ENCODE assay signal across 12 cellular contexts in the genomic region with DNA sequence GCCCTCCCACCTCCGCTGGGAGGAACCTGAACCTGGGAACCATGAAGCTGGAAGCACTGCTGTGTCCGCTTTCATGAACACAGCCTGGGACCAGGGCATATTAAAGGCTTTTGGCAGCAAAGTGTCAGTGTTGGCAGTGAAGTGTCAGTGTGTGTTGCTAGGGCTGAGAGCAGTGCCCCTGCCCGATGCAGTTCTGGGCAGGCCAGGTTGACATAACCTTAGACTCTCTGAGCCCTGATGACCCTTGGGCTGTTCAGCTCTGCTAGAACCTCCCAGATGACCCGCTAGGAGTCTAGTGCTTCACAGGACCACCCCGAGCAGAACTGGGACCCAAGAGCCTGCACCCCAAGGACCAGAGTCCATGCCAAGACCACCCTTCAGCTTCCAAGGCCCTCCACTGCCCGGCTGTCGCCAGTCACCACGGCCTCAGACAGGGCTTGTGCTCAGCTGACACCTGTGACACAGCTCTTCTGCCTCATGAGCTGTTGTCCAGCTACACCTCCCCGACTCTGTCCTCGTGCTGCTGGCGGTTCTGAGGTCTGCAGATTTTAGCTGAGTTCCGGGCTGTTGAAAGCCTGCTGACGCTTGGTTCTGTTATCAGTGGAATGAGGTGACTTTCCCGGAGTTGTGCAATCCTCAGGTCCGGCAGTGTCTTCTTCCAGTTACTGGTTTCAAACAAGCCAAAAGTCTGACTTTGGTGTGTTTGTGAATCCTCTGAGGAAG. TPM values are rescaled to one million over a fixed set of nuclear protein-coding genes. Genes with fewer than 3 reads are reported as not detected.
A peak's percentile ranks its signal among the peaks of the same experiment; 100 is the strongest.
DNase-seq lines count a peak whose midpoint lies in the region; ATAC-seq, FAIRE-seq and TF ChIP-seq lines count a peak whose summit lies in the region.
"Not testable (repeated sequence)": the region's sequence is repeated elsewhere in the genome, so short reads cannot be mapped to it uniquely, and the experiment has no call there.
"Had no signal": no experiment of that assay in that cellular context is flagged by ENCODE, and none has a peak within 500 bp of the region (broad histone marks: within the 10 kb centered on the region; RNA-seq: fewer than 3 reads in every experiment).

No MANE protein-coding gene starts in this region.

- in situ Hi-C loops in HepG2 (cut with HindIII; ENCODE audit: extremely low pct_ligation_motif_present, low pct_unique_long_range_greater_than_20kb), result not testable (repeated sequence)

- ATAC-seq in body of pancreas (peak; percentile 63), Right ventricle myocardium inferior (peak; percentile 58), heart right ventricle (peak in 6 of 8 donors; percentile 9 to 59 (median 34)), right cardiac atrium (peak; percentile 51 to 67), HepG2 (peak; percentile 79), sciatic nerve (peak; percentile 46)
- peak; percentile 31 for ATAC-seq in naive thymus-derived CD4-positive, alpha-beta T cell

- not testable (repeated sequence) for H3K36me3 Mint-ChIP-seq in naive thymus-derived CD4-positive, alpha-beta T cell

- not testable (repeated sequence) for TF ChIP-seq EP300 in HepG2 (IDR thresholded peaks at IDR 0.05; ENCODE audit: low read depth in 2 of 2, low read length in 2 of 2); HepG2 (CRISPR knock-in tag; IDR thresholded peaks at IDR 0.05; ENCODE audit: borderline replicate concordance)

- not testable (repeated sequence) for H3K27ac ChIP-seq in body of pancreas; heart right ventricle; right cardiac atrium (ENCODE audit: low read length); HepG2 (ENCODE audit: extremely low read length, insufficient read depth, low read length); naive thymus-derived CD4-positive, alpha-beta T cell (ENCODE audit: low read depth, low read length)

- H3K4me1 ChIP-seq in body of pancreas; heart right ventricle; right cardiac atrium (ENCODE audit: control insufficient read depth, insufficient read depth, low read length); naive thymus-derived CD4-positive, alpha-beta T cell (ENCODE audit: control insufficient read depth in 2 of 2, insufficient read depth in 2 of 2, low read length in 2 of 2): not testable (repeated sequence)
- H3K4me1 ChIP-seq in HepG2 (ENCODE audit: insufficient read depth, low read length), result peaks cover 31% of the 10 kb centered on the region

- H3K4me1 Mint-ChIP-seq in naive thymus-derived CD4-positive, alpha-beta T cell, result peaks cover 0 to 11% (median 9%) of the 10 kb centered on the region in 7 donors

- H2AFZ ChIP-seq in HepG2 (ENCODE audit: low read length), result not testable (repeated sequence)

- not testable (repeated sequence) for DNase-seq in body of pancreas; Right ventricle myocardium inferior (ENCODE audit: missing footprints); heart right ventricle; right cardiac atrium; HepG2 (ENCODE audit: low spot score); naive thymus-derived CD4-positive, alpha-beta T cell; sciatic nerve (ENCODE audit: low spot score)

- not testable (repeated sequence) for H3K9ac ChIP-seq in HepG2 (ENCODE audit: insufficient read depth, low read depth, low read length)

- not testable (repeated sequence) for H3K4me2 ChIP-seq in HepG2 (ENCODE audit: low read depth, low read length)

- not testable (repeated sequence) for H3K27me3 Mint-ChIP-seq in naive thymus-derived CD4-positive, alpha-beta T cell

- not testable (repeated sequence) for BruUV-seq in HepG2 (replicated peaks; lab: Mats Ljungman, UMichigan)

- H3K79me2 ChIP-seq in HepG2 (ENCODE audit: insufficient read depth, low read length), result not testable (repeated sequence)

- intact Hi-C loops in body of pancreas (cut with DNase I); Right ventricle myocardium inferior (cut with DNase I); heart right ventricle (cut with DNase I); right cardiac atrium (cut with DNase I); HepG2 (cut with micrococcal nuclease; ENCODE audit: unreplicated experiment); naive thymus-derived CD4-positive, alpha-beta T cell (cut with micrococcal nuclease); sciatic nerve (cut with DNase I): not testable (repeated sequence)

- TF ChIP-seq RAD21 in HepG2 (CRISPR knock-in tag; IDR thresholded peaks at IDR 0.05), result not testable (repeated sequence)

- not testable (repeated sequence) for H3K9me3 Mint-ChIP-seq in naive thymus-derived CD4-positive, alpha-beta T cell

- H3K27ac Mint-ChIP-seq in naive thymus-derived CD4-positive, alpha-beta T cell, result not testable (repeated sequence)

- CTCF ChIA-PET in HepG2 (lab: Yijun Ruan, JAX; ENCODE audit: low intra/inter-chr PET ratio, low total read pairs); naive thymus-derived CD4-positive, alpha-beta T cell (lab: Charles Lee): not testable (repeated sequence)

- not testable (repeated sequence) for H3K9me3 ChIP-seq in body of pancreas; heart right ventricle; right cardiac atrium (ENCODE audit: control insufficient read depth, low read length); HepG2 (ENCODE audit: low read length); naive thymus-derived CD4-positive, alpha-beta T cell (ENCODE audit: control insufficient read depth in 2 of 3, low read length in 3 of 3)

- not testable (repeated sequence) for TF ChIP-seq POLR2A in body of pancreas (IDR thresholded peaks at IDR 0.05); HepG2 (IDR thresholded peaks at IDR 0.05; ENCODE audit: insufficient read depth in 1 of 2, low read depth in 2 of 2, low read length in 2 of 2)

- H3K4me3 ChIP-seq in body of pancreas; heart right ventricle; right cardiac atrium (ENCODE audit: low read length); HepG2 (replicated peaks in 1 of 3; ENCODE audit: insufficient read depth in 1 of 3, low read depth in 2 of 3, low read length in 3 of 3); naive thymus-derived CD4-positive, alpha-beta T cell (ENCODE audit: low read length): not testable (repeated sequence)

- FAIRE-seq in HepG2 (lab: Jason Lieb, UNC), result peak; percentile 100

- not testable (repeated sequence) for H3K4me3 Mint-ChIP-seq in naive thymus-derived CD4-positive, alpha-beta T cell

- not testable (repeated sequence) for TF ChIP-seq CTCF in body of pancreas (IDR thresholded peaks at IDR 0.05); heart right ventricle (IDR thresholded peaks at IDR 0.05); HepG2 (CRISPR knock-in tag; IDR thresholded peaks at IDR 0.05)

- no CpG with 5 or more reads among the region's 15 CpGs for WGBS in body of pancreas, 2 donors
- WGBS in heart right ventricle, 2 donors, result no CpG with 5 or more reads among the region's 15 CpGs
- no CpG with 5 or more reads among the region's 15 CpGs for WGBS in right cardiac atrium
- no CpG with 5 or more reads among the region's 15 CpGs for WGBS in HepG2 (ENCODE audit: low lambda C conversion rate)

- H4K20me1 ChIP-seq in HepG2 (ENCODE audit: insufficient read depth, low read length), result not testable (repeated sequence)

- POLR2A ChIA-PET in HepG2 (lab: Yijun Ruan, JAX); naive thymus-derived CD4-positive, alpha-beta T cell (lab: Charles Lee): not testable (repeated sequence)

- not testable (repeated sequence) for H3K36me3 ChIP-seq in body of pancreas (replicated peaks in 1 of 2; ENCODE audit: insufficient read depth in 1 of 2, low read depth in 2 of 2); heart right ventricle; HepG2 (replicated peaks in 1 of 2; ENCODE audit: control insufficient read depth in 1 of 2, insufficient read depth in 2 of 2, low read length in 2 of 2); naive thymus-derived CD4-positive, alpha-beta T cell (ENCODE audit: control insufficient read depth in 2 of 3, insufficient read depth in 3 of 3, low read length in 3 of 3)

- not testable (repeated sequence) for H3K27me3 ChIP-seq in body of pancreas; heart right ventricle; right cardiac atrium (ENCODE audit: control insufficient read depth, insufficient read depth); HepG2 (ENCODE audit: control insufficient read depth in 1 of 2, insufficient read depth in 2 of 2, low read length in 2 of 2); naive thymus-derived CD4-positive, alpha-beta T cell (ENCODE audit: control insufficient read depth in 2 of 2, insufficient read depth in 2 of 2, low read length in 2 of 2)

RNA-seq across cellular contexts. Expression of a gene that starts 11.9 kb away (rescaled TPM):
- total RNA-seq in body of pancreas (10 to 100 TPM; 57.7 to 77.3 TPM), Right ventricle myocardium inferior (81.6 TPM), heart right ventricle (100 to 1,000 TPM in 2 of 10 donors, 10 to 100 TPM in 8; 32.6 to 357 (median 60.3) TPM), right cardiac atrium (100 to 1,000 TPM in 3 of 4 donors, 10 to 100 TPM in 1; 86.0 to 163 (median 139) TPM), HepG2 (2016; rRNA removed; fragmentation: Illumina TruSeq; extraction: Trizol) (67.2 and 167 TPM in 2 replicates), sciatic nerve (392 TPM)
- polyA plus RNA-seq in heart right ventricle (10 to 100 TPM; 33.8 to 72.6 TPM), right cardiac atrium (41.2 TPM), HepG2 (2011; rRNA removed) (538 and 944 TPM in 2 replicates)
- 15.2 and 17.8 TPM in 2 replicates for total RNA-seq in HepG2 (2016; cell fraction: cytosol; rRNA removed; fragmentation: Illumina TruSeq; extraction: Trizol; ENCODE audit: low read depth)
- total RNA-seq in HepG2 (2016; cell fraction: insoluble cytoplasmic fraction; rRNA removed; fragmentation: Illumina TruSeq; extraction: Trizol), result 44.6 and 177 TPM in 2 replicates
- total RNA-seq in HepG2 (2016; cell fraction: membrane; rRNA removed; fragmentation: Illumina TruSeq; extraction: Trizol), result 26.9 and 28.9 TPM in 2 replicates
- 179 and 223 TPM in 2 replicates for total RNA-seq in HepG2 (2016; cell fraction: nucleus; rRNA removed; fragmentation: Illumina TruSeq; extraction: Trizol)
- 514 and 816 TPM in 2 replicates for polyA plus RNA-seq in HepG2 (2011; cell fraction: cytosol; rRNA removed)
- polyA plus RNA-seq in HepG2 (2011; cell fraction: nucleus; rRNA removed), result 1,368 and 1,594 TPM in 2 replicates
- polyA plus RNA-seq in HepG2 (2012), result 355 and 757 TPM in 2 replicates
- 18.7 and 20.5 TPM in 2 replicates for polyA plus RNA-seq in HepG2 (2016; cell fraction: cytosol; fragmentation: Illumina TruSeq; extraction: Trizol; ENCODE audit: low read depth)
- polyA plus RNA-seq in HepG2 (2016; cell fraction: insoluble cytoplasmic fraction; fragmentation: Illumina TruSeq; extraction: Trizol; ENCODE audit: low read depth), result 84.4 and 122 TPM in 2 replicates
- polyA plus RNA-seq in HepG2 (2016; cell fraction: membrane; fragmentation: Illumina TruSeq; extraction: Trizol; ENCODE audit: low read depth), result 27.8 and 33.4 TPM in 2 replicates
- 512 and 561 TPM in 2 replicates for polyA plus RNA-seq in HepG2 (2016; cell fraction: nucleus; fragmentation: Illumina TruSeq; extraction: Trizol; ENCODE audit: insufficient read depth, low read depth)
- polyA minus RNA-seq in HepG2 (2011; rRNA and poly(A)+ RNA removed; ENCODE audit: low replicate concordance), result 2.7 and 435 TPM in 2 replicates
- 166 and 248 TPM in 2 replicates for polyA minus RNA-seq in HepG2 (2011; cell fraction: cytosol; rRNA and poly(A)+ RNA removed)
- polyA minus RNA-seq in HepG2 (2011; cell fraction: nucleus; rRNA and poly(A)+ RNA removed), result 281 and 393 TPM in 2 replicates
- total RNA-seq in naive thymus-derived CD4-positive, alpha-beta T cell, result 1 to 10 TPM; 3.2 to 8.5 (median 8.0) TPM
- under 1 TPM in 1 of 2 donors, not detected in 1; 0.59 TPM for polyA plus RNA-seq in naive thymus-derived CD4-positive, alpha-beta T cell
- total RNA-seq: GM23338 had no signal

RNA-seq across cellular contexts. Expression of a gene that starts 20.9 kb away (rescaled TPM):
- total RNA-seq in body of pancreas, result 10 to 100 TPM; 60.3 to 65.9 TPM
- 92.1 TPM for total RNA-seq in Right ventricle myocardium inferior
- 100 to 1,000 TPM in 2 of 10 donors, 10 to 100 TPM in 8; 35.4 to 367 (median 60.7) TPM for total RNA-seq in heart right ventricle
- 10 to 100 TPM; 30.1 to 36.9 TPM for polyA plus RNA-seq in heart right ventricle
- total RNA-seq in right cardiac atrium, result 100 to 1,000 TPM in 3 of 4 donors, 10 to 100 TPM in 1; 91.0 to 154 (median 139) TPM
- 40.7 TPM for polyA plus RNA-seq in right cardiac atrium
- total RNA-seq in HepG2 (2016; rRNA removed; fragmentation: Illumina TruSeq; extraction: Trizol), result 73.0 and 165 TPM in 2 replicates
- total RNA-seq in HepG2 (2016; cell fraction: cytosol; rRNA removed; fragmentation: Illumina TruSeq; extraction: Trizol; ENCODE audit: low read depth), result 12.9 and 15.6 TPM in 2 replicates
- 48.4 and 166 TPM in 2 replicates for total RNA-seq in HepG2 (2016; cell fraction: insoluble cytoplasmic fraction; rRNA removed; fragmentation: Illumina TruSeq; extraction: Trizol)
- total RNA-seq in HepG2 (2016; cell fraction: membrane; rRNA removed; fragmentation: Illumina TruSeq; extraction: Trizol), result 23.4 and 27.0 TPM in 2 replicates
- total RNA-seq in HepG2 (2016; cell fraction: nucleus; rRNA removed; fragmentation: Illumina TruSeq; extraction: Trizol), result 212 and 258 TPM in 2 replicates
- 478 and 755 TPM in 2 replicates for polyA plus RNA-seq in HepG2 (2011; rRNA removed)
- polyA plus RNA-seq in HepG2 (2011; cell fraction: cytosol; rRNA removed), result 352 and 505 TPM in 2 replicates
- 1,207 and 1,448 TPM in 2 replicates for polyA plus RNA-seq in HepG2 (2011; cell fraction: nucleus; rRNA removed)
- 360 and 704 TPM in 2 replicates for polyA plus RNA-seq in HepG2 (2012)
- polyA plus RNA-seq in HepG2 (2016; cell fraction: cytosol; fragmentation: Illumina TruSeq; extraction: Trizol; ENCODE audit: low read depth), result 15.2 and 17.1 TPM in 2 replicates
- polyA plus RNA-seq in HepG2 (2016; cell fraction: insoluble cytoplasmic fraction; fragmentation: Illumina TruSeq; extraction: Trizol; ENCODE audit: low read depth), result 70.0 and 102 TPM in 2 replicates
- polyA plus RNA-seq in HepG2 (2016; cell fraction: membrane; fragmentation: Illumina TruSeq; extraction: Trizol; ENCODE audit: low read depth), result 17.2 and 22.6 TPM in 2 replicates
- polyA plus RNA-seq in HepG2 (2016; cell fraction: nucleus; fragmentation: Illumina TruSeq; extraction: Trizol; ENCODE audit: insufficient read depth, low read depth), result 542 and 543 TPM in 2 replicates
- polyA minus RNA-seq in HepG2 (2011; rRNA and poly(A)+ RNA removed; ENCODE audit: low replicate concordance), result 4.0 and 407 TPM in 2 replicates
- 168 and 210 TPM in 2 replicates for polyA minus RNA-seq in HepG2 (2011; cell fraction: cytosol; rRNA and poly(A)+ RNA removed)
- 349 and 437 TPM in 2 replicates for polyA minus RNA-seq in HepG2 (2011; cell fraction: nucleus; rRNA and poly(A)+ RNA removed)
- 1 to 10 TPM; 3.2 to 9.0 (median 8.0) TPM for total RNA-seq in naive thymus-derived CD4-positive, alpha-beta T cell
- polyA plus RNA-seq in naive thymus-derived CD4-positive, alpha-beta T cell, result not detected
- total RNA-seq in sciatic nerve, result 453 TPM

RNA-seq across cellular contexts. Expression of a gene that starts 30.8 kb away (rescaled TPM):
- 10 to 100 TPM; 16.9 to 26.0 TPM for total RNA-seq in body of pancreas
- 9.8 TPM for total RNA-seq in Right ventricle myocardium inferior
- 10 to 100 TPM in 8 of 10 donors, 1 to 10 TPM in 2; 8.4 to 15.7 (median 13.2) TPM for total RNA-seq in heart right ventricle
- 10 to 100 TPM; 13.6 to 23.4 TPM for polyA plus RNA-seq in heart right ventricle
- total RNA-seq in right cardiac atrium, result 10 to 100 TPM; 12.0 to 17.2 (median 16.1) TPM
- polyA plus RNA-seq in right cardiac atrium, result 16.9 TPM
- total RNA-seq in HepG2 (2016; rRNA removed; fragmentation: Illumina TruSeq; extraction: Trizol), result 10.8 and 18.6 TPM in 2 replicates
- 9.0 and 14.9 TPM in 2 replicates for total RNA-seq in HepG2 (2016; cell fraction: cytosol; rRNA removed; fragmentation: Illumina TruSeq; extraction: Trizol; ENCODE audit: low read depth)
- 12.3 and 16.4 TPM in 2 replicates for total RNA-seq in HepG2 (2016; cell fraction: insoluble cytoplasmic fraction; rRNA removed; fragmentation: Illumina TruSeq; extraction: Trizol)
- total RNA-seq in HepG2 (2016; cell fraction: membrane; rRNA removed; fragmentation: Illumina TruSeq; extraction: Trizol), result 10.9 and 16.6 TPM in 2 replicates
- total RNA-seq in HepG2 (2016; cell fraction: nucleus; rRNA removed; fragmentation: Illumina TruSeq; extraction: Trizol), result 17.8 and 22.3 TPM in 2 replicates
- polyA plus RNA-seq in HepG2 (2011; rRNA removed), result 26.2 and 28.9 TPM in 2 replicates
- polyA plus RNA-seq in HepG2 (2011; cell fraction: cytosol; rRNA removed), result 17.8 and 24.8 TPM in 2 replicates
- polyA plus RNA-seq in HepG2 (2011; cell fraction: nucleus; rRNA removed), result 145 and 157 TPM in 2 replicates
- polyA plus RNA-seq in HepG2 (2012), result 16.4 and 25.9 TPM in 2 replicates
- polyA plus RNA-seq in HepG2 (2016; cell fraction: cytosol; fragmentation: Illumina TruSeq; extraction: Trizol; ENCODE audit: low read depth), result 12.5 and 17.3 TPM in 2 replicates
- 16.7 and 17.2 TPM in 2 replicates for polyA plus RNA-seq in HepG2 (2016; cell fraction: insoluble cytoplasmic fraction; fragmentation: Illumina TruSeq; extraction: Trizol; ENCODE audit: low read depth)
- 14.6 and 18.4 TPM in 2 replicates for polyA plus RNA-seq in HepG2 (2016; cell fraction: membrane; fragmentation: Illumina TruSeq; extraction: Trizol; ENCODE audit: low read depth)
- polyA plus RNA-seq in HepG2 (2016; cell fraction: nucleus; fragmentation: Illumina TruSeq; extraction: Trizol; ENCODE audit: insufficient read depth, low read depth), result 53.7 and 55.2 TPM in 2 replicates
- polyA minus RNA-seq in HepG2 (2011; rRNA and poly(A)+ RNA removed; ENCODE audit: low replicate concordance), result 43.0 TPM in 2 replicates
- polyA minus RNA-seq in HepG2 (2011; cell fraction: cytosol; rRNA and poly(A)+ RNA removed), result 10.4 TPM in 2 replicates
- 34.1 and 38.2 TPM in 2 replicates for polyA minus RNA-seq in HepG2 (2011; cell fraction: nucleus; rRNA and poly(A)+ RNA removed)
- total RNA-seq in naive thymus-derived CD4-positive, alpha-beta T cell, result 10 to 100 TPM; 19.3 to 44.3 (median 35.0) TPM
- 10 to 100 TPM; 12.6 to 16.2 TPM for polyA plus RNA-seq in naive thymus-derived CD4-positive, alpha-beta T cell
- total RNA-seq in sciatic nerve, result 23.0 TPM

RNA-seq across cellular contexts. Expression of a gene that starts 35.5 kb away (rescaled TPM):
- total RNA-seq in body of pancreas (under 1 TPM in 1 of 2 donors, not detected in 1; 0.52 TPM), Right ventricle myocardium inferior (0.30 TPM), heart right ventricle (1 to 10 TPM in 2 of 10 donors, under 1 TPM in 3, not detected in 5; 0.26 to 1.9 (median 0.62) TPM), right cardiac atrium (1 to 10 TPM in 1 of 4 donors, under 1 TPM in 2, not detected in 1; 0.47 to 3.2 (median 0.51) TPM), HepG2 (2016; rRNA removed; fragmentation: Illumina TruSeq; extraction: Trizol) (0.29 and 1.5 TPM in 2 replicates), sciatic nerve (6.1 TPM)
- polyA plus RNA-seq in heart right ventricle (under 1 TPM; 0.19 to 0.73 TPM), right cardiac atrium (0.48 TPM), HepG2 (2011; rRNA removed) (6.3 and 8.6 TPM in 2 replicates)
- total RNA-seq in HepG2 (2016; cell fraction: cytosol; rRNA removed; fragmentation: Illumina TruSeq; extraction: Trizol; ENCODE audit: low read depth), result 0.20 and 0.53 TPM in 2 replicates
- total RNA-seq in HepG2 (2016; cell fraction: insoluble cytoplasmic fraction; rRNA removed; fragmentation: Illumina TruSeq; extraction: Trizol), result 0.24 and 1.5 TPM in 2 replicates
- 0.59 and 0.69 TPM in 2 replicates for total RNA-seq in HepG2 (2016; cell fraction: membrane; rRNA removed; fragmentation: Illumina TruSeq; extraction: Trizol)
- 4.2 and 4.6 TPM in 2 replicates for total RNA-seq in HepG2 (2016; cell fraction: nucleus; rRNA removed; fragmentation: Illumina TruSeq; extraction: Trizol)
- polyA plus RNA-seq in HepG2 (2011; cell fraction: cytosol; rRNA removed), result 2.4 and 3.0 TPM in 2 replicates
- 65.6 and 85.1 TPM in 2 replicates for polyA plus RNA-seq in HepG2 (2011; cell fraction: nucleus; rRNA removed)
- 3.3 and 9.9 TPM in 2 replicates for polyA plus RNA-seq in HepG2 (2012)
- polyA plus RNA-seq in HepG2 (2016; cell fraction: cytosol; fragmentation: Illumina TruSeq; extraction: Trizol; ENCODE audit: low read depth), result 0.85 and 0.89 TPM in 2 replicates
- 0.52 and 0.75 TPM in 2 replicates for polyA plus RNA-seq in HepG2 (2016; cell fraction: insoluble cytoplasmic fraction; fragmentation: Illumina TruSeq; extraction: Trizol; ENCODE audit: low read depth)
- 0.98 and 1.2 TPM in 2 replicates for polyA plus RNA-seq in HepG2 (2016; cell fraction: membrane; fragmentation: Illumina TruSeq; extraction: Trizol; ENCODE audit: low read depth)
- 10.5 and 14.3 TPM in 2 replicates for polyA plus RNA-seq in HepG2 (2016; cell fraction: nucleus; fragmentation: Illumina TruSeq; extraction: Trizol; ENCODE audit: insufficient read depth, low read depth)
- 0.23 and 9.5 TPM in 2 replicates for polyA minus RNA-seq in HepG2 (2011; rRNA and poly(A)+ RNA removed; ENCODE audit: low replicate concordance)
- 1.7 and 1.8 TPM in 2 replicates for polyA minus RNA-seq in HepG2 (2011; cell fraction: cytosol; rRNA and poly(A)+ RNA removed)
- polyA minus RNA-seq in HepG2 (2011; cell fraction: nucleus; rRNA and poly(A)+ RNA removed), result 27.4 and 31.8 TPM in 2 replicates
- 1 to 10 TPM in 1 of 5 experiments, under 1 TPM in 3, not detected in 1; 0.32 to 1.1 (median 0.44) TPM for total RNA-seq in naive thymus-derived CD4-positive, alpha-beta T cell
- not detected for polyA plus RNA-seq in naive thymus-derived CD4-positive, alpha-beta T cell
- total RNA-seq: Daoy, G401, GM23338, H9 had no signal
- polyA plus RNA-seq: CD4-positive, alpha-beta memory T cell had no signal

RNA-seq across cellular contexts. Expression of a gene that starts 43.7 kb away (rescaled TPM):
- 10 to 100 TPM; 30.9 to 52.1 TPM for total RNA-seq in body of pancreas
- 30.7 TPM for total RNA-seq in Right ventricle myocardium inferior
- 10 to 100 TPM; 21.8 to 45.5 (median 32.2) TPM for total RNA-seq in heart right ventricle
- polyA plus RNA-seq in heart right ventricle, result 10 to 100 TPM; 37.8 to 67.4 TPM
- total RNA-seq in right cardiac atrium, result 10 to 100 TPM; 36.5 to 43.1 (median 37.0) TPM
- polyA plus RNA-seq in right cardiac atrium, result 28.9 TPM
- total RNA-seq in HepG2 (2016; rRNA removed; fragmentation: Illumina TruSeq; extraction: Trizol), result 59.7 and 67.1 TPM in 2 replicates
- 7.6 and 9.8 TPM in 2 replicates for total RNA-seq in HepG2 (2016; cell fraction: cytosol; rRNA removed; fragmentation: Illumina TruSeq; extraction: Trizol; ENCODE audit: low read depth)
- 53.4 and 70.9 TPM in 2 replicates for total RNA-seq in HepG2 (2016; cell fraction: insoluble cytoplasmic fraction; rRNA removed; fragmentation: Illumina TruSeq; extraction: Trizol)
- total RNA-seq in HepG2 (2016; cell fraction: membrane; rRNA removed; fragmentation: Illumina TruSeq; extraction: Trizol), result 13.4 and 14.4 TPM in 2 replicates
- total RNA-seq in HepG2 (2016; cell fraction: nucleus; rRNA removed; fragmentation: Illumina TruSeq; extraction: Trizol), result 77.4 and 85.4 TPM in 2 replicates
- polyA plus RNA-seq in HepG2 (2011; rRNA removed), result 68.4 and 76.1 TPM in 2 replicates
- polyA plus RNA-seq in HepG2 (2011; cell fraction: cytosol; rRNA removed), result 18.2 and 29.4 TPM in 2 replicates
- 625 and 693 TPM in 2 replicates for polyA plus RNA-seq in HepG2 (2011; cell fraction: nucleus; rRNA removed)
- polyA plus RNA-seq in HepG2 (2012), result 56.2 and 67.8 TPM in 2 replicates
- 4.6 and 5.9 TPM in 2 replicates for polyA plus RNA-seq in HepG2 (2016; cell fraction: cytosol; fragmentation: Illumina TruSeq; extraction: Trizol; ENCODE audit: low read depth)
- 42.8 and 43.4 TPM in 2 replicates for polyA plus RNA-seq in HepG2 (2016; cell fraction: insoluble cytoplasmic fraction; fragmentation: Illumina TruSeq; extraction: Trizol; ENCODE audit: low read depth)
- polyA plus RNA-seq in HepG2 (2016; cell fraction: membrane; fragmentation: Illumina TruSeq; extraction: Trizol; ENCODE audit: low read depth), result 9.6 and 10.0 TPM in 2 replicates
- 189 and 193 TPM in 2 replicates for polyA plus RNA-seq in HepG2 (2016; cell fraction: nucleus; fragmentation: Illumina TruSeq; extraction: Trizol; ENCODE audit: insufficient read depth, low read depth)
- polyA minus RNA-seq in HepG2 (2011; rRNA and poly(A)+ RNA removed; ENCODE audit: low replicate concordance), result 100 and 116 TPM in 2 replicates
- polyA minus RNA-seq in HepG2 (2011; cell fraction: cytosol; rRNA and poly(A)+ RNA removed), result 33.1 and 33.7 TPM in 2 replicates
- 135 and 162 TPM in 2 replicates for polyA minus RNA-seq in HepG2 (2011; cell fraction: nucleus; rRNA and poly(A)+ RNA removed)
- total RNA-seq in naive thymus-derived CD4-positive, alpha-beta T cell, result 100 to 1,000 TPM in 3 of 5 experiments, 10 to 100 TPM in 2; 85.6 to 139 (median 101) TPM
- polyA plus RNA-seq in naive thymus-derived CD4-positive, alpha-beta T cell, result 10 to 100 TPM; 20.1 to 23.5 TPM
- total RNA-seq in sciatic nerve, result 60.0 TPM
